ENCODE assay signal across 16 cellular contexts in genomic region chr18:9022397-9023170, GRCh38.
A peak's percentile ranks its signal among the peaks of the same experiment; 100 is the strongest.
DNase-seq lines count a peak whose midpoint lies in the region; ATAC-seq, FAIRE-seq and TF ChIP-seq lines count a peak whose summit lies in the region.
"Had no signal": no experiment of that assay in that cellular context is flagged by ENCODE, and none has a peak within 500 bp of the region (broad histone marks: within the 10 kb centered on the region; RNA-seq: fewer than 3 reads in every experiment).

No MANE protein-coding gene starts in this region.

- peak overlapping the region; percentile 26 for H3K4me2 ChIP-seq in PC-3 (ENCODE audit: low read length)
- peak overlapping the region; percentile 36 for H3K4me2 ChIP-seq in endothelial cell of umbilical vein (ENCODE audit: insufficient read depth, low read length)
- H3K4me2 ChIP-seq in mesenchymal stem cell (ENCODE audit: low read length, poor library complexity, severe bottlenecking), result no peak overlapping the region

- H3F3A ChIP-seq in PC-3 (ENCODE audit: low read length, unreplicated experiment), result peaks cover 13% of the 10 kb centered on the region

- H2BK5ac ChIP-seq in mesenchymal stem cell (ENCODE audit: low read depth, low read length, poor library complexity, severe bottlenecking), result no peak overlapping the region

- POLR2A ChIA-PET in PC-3 (lab: Charles Lee; ENCODE audit: unreplicated experiment), result interaction anchor here (0.6 kb wide), 1 partner anchor 307 kb away, joined by 3 read pairs; no protein-coding TSS in a partner anchor
- POLR2A ChIA-PET in endothelial cell of umbilical vein (lab: Charles Lee), result interaction anchor here (0.7 kb wide), 1 partner anchor 79 kb away, joined by 3 read pairs; no protein-coding TSS in a partner anchor

- CTCF ChIA-PET in PC-3 (lab: Charles Lee), result no interaction called here
- CTCF ChIA-PET in endothelial cell of umbilical vein (lab: Charles Lee), result interaction anchor here (0.8 to 1.4 kb wide), 4 partner anchors 13 to 51 kb away, joined by 3 read pairs; no protein-coding TSS in a partner anchor

- no peak for TF ChIP-seq CTCF in PC-3 (conservative IDR thresholded peaks at IDR 0.05; ENCODE audit: low read depth, low read length)
- TF ChIP-seq CTCF in endothelial cell of umbilical vein (IDR thresholded peaks at IDR 0.05; ENCODE audit: extremely low read depth in 1 of 2, insufficient read depth in 1 of 2, low read depth in 1 of 2, low read length in 2 of 2), result no peak

- no peaks in the 10 kb centered on the region for H3K9me2 ChIP-seq in PC-3 (replicated peaks; ENCODE audit: low read length)

- 88% methylated on average over 5 of the region's 8 CpGs for WGBS in mesenchymal stem cell

- H3K4me3 ChIP-seq in PC-3 (ENCODE audit: low read length) (no peak overlapping the region), endothelial cell of umbilical vein (replicated peaks in 1 of 3; ENCODE audit: insufficient read depth in 1 of 3, low read depth in 1 of 3, low read length in 3 of 3) (no peak overlapping the region), mesenchymal stem cell (ENCODE audit: insufficient read depth in 1 of 2, low read depth in 1 of 2, low read length in 2 of 2) (no peak overlapping the region)
- H3K4me3 ChIP-seq: spleen had no signal

- H3K4me1 ChIP-seq in PC-3 (ENCODE audit: insufficient read depth, low read length) (peaks cover 32% of the 10 kb centered on the region), endothelial cell of umbilical vein (ENCODE audit: control insufficient read depth, extremely low read depth, insufficient read depth, low read length) (peaks cover 17% of the 10 kb centered on the region), mesenchymal stem cell (ENCODE audit: control insufficient read depth, insufficient read depth, low read depth, low read length) (peaks cover 3% of the 10 kb centered on the region)
- H3K4me1 ChIP-seq: parathyroid adenoma had no signal

- peak overlapping the region in 1 of 2 experiments; percentile 42 for H2BK12ac ChIP-seq in mesenchymal stem cell (ENCODE audit: low read length in 2 of 2)

- dilution Hi-C loops in endothelial cell of umbilical vein (cut with MboI; ENCODE audit: extremely low pct_ligation_motif_present, low sequenced_read_pairs), result no loop called here

- no peak for TF ChIP-seq POLR2A in endothelial cell of umbilical vein (IDR thresholded peaks at IDR 0.05; ENCODE audit: low read depth, low read length)

- ATAC-seq in PC-3, result peak; percentile 17; the same call in 1 of the 2 replicates
- ATAC-seq: activated naive CD8-positive, alpha-beta T cell treated with anti-CD3 and anti-CD28 coated beads, Interleukin-2, amount 50 U/mL, for 24 hours; activated T-cell treated with anti-CD3 and anti-CD28 coated beads, Interleukin-2, amount 50 U/mL, for 4 hours; stimulated activated naive CD8-positive, alpha-beta T cell treated with anti-CD3 and anti-CD28 coated beads, Interleukin-15, Interleukin-2, amounts not matched to agents 100 U/mL and 50 U/mL, for 24 hours had no signal

- no peaks in the 10 kb centered on the region for H3K9me1 ChIP-seq in endothelial cell of umbilical vein (replicated peaks; ENCODE audit: control insufficient read depth, extremely low read depth, insufficient read depth, low read length)

- H2BK15ac ChIP-seq in mesenchymal stem cell (ENCODE audit: low read depth, poor library complexity, severe bottlenecking), result no peak overlapping the region

- H3K79me1 ChIP-seq in mesenchymal stem cell (replicated peaks; ENCODE audit: low read length, poor library complexity, severe bottlenecking), result no peaks in the 10 kb centered on the region

- peak; percentile 77 for FAIRE-seq in endothelial cell of umbilical vein (lab: Jason Lieb, UNC)
- FAIRE-seq: urothelium cell line had no signal

- H3K18ac ChIP-seq in mesenchymal stem cell (ENCODE audit: low read depth in 1 of 2, low read length in 2 of 2), result no peak overlapping the region

- H3K27me3 ChIP-seq in PC-3 (ENCODE audit: low read length) (no peaks in the 10 kb centered on the region), endothelial cell of umbilical vein (ENCODE audit: control insufficient read depth in 2 of 2, insufficient read depth in 2 of 2, low read length in 2 of 2) (no peaks in the 10 kb centered on the region), mesenchymal stem cell (ENCODE audit: control insufficient read depth in 1 of 2, insufficient read depth in 1 of 2, low read length in 2 of 2) (no peaks in the 10 kb centered on the region)

- intact Hi-C loops in PC-3 (cut with micrococcal nuclease) (no loop called here), endothelial cell of umbilical vein (cut with micrococcal nuclease) (no loop called here)

- BruUV-seq in PC-3 (replicated peaks; lab: Mats Ljungman, UMichigan) (no TSS peak), endothelial cell of umbilical vein (replicated peaks; lab: Mats Ljungman, UMichigan) (no TSS peak)

- H3K79me2 ChIP-seq in PC-3 (ENCODE audit: low read length), result no peaks in the 10 kb centered on the region
- H3K79me2 ChIP-seq in endothelial cell of umbilical vein (ENCODE audit: control insufficient read depth, insufficient read depth, low read length), result no peaks in the 10 kb centered on the region
- H3K79me2 ChIP-seq: parathyroid adenoma had no signal

- no peak overlapping the region for H3K4ac ChIP-seq in mesenchymal stem cell (ENCODE audit: low read depth in 1 of 2, low read length in 2 of 2)

- peak overlapping the region; percentile 76 for H4K91ac ChIP-seq in mesenchymal stem cell (ENCODE audit: low read length)

- peak overlapping the region; percentile 29 for H3K27ac ChIP-seq in PC-3 (ENCODE audit: low read length)
- peak overlapping the region; percentile 36 for H3K27ac ChIP-seq in endothelial cell of umbilical vein (ENCODE audit: insufficient read depth, low read depth, low read length)
- H3K27ac ChIP-seq in mesenchymal stem cell (ENCODE audit: low read length, poor library complexity, severe bottlenecking), result no peak overlapping the region
- H3K27ac ChIP-seq: parathyroid adenoma, spleen had no signal

- H4K8ac ChIP-seq in mesenchymal stem cell (ENCODE audit: low read length), result no peak overlapping the region

- peak; percentile 20 for DNase-seq in ELR (ENCODE audit: low read depth)
- peak; percentile 57 for DNase-seq in PC-3
- DNase-seq in endothelial cell of umbilical vein (ENCODE audit: low read depth, low spot score), result peak; percentile 46
- no peak for DNase-seq in mesenchymal stem cell
- no peak for DNase-seq in activated effector memory CD4-positive, alpha-beta T cell treated with anti-CD3 and anti-CD28 coated beads, Interleukin-2, amount 50 U/mL, for 16 hours
- DNase-seq in GM03348 (ENCODE audit: low spot score), result no peak
- DNase-seq in KBM-7, result no peak
- no peak for DNase-seq in cerebellar nuclear complex (lab: John Stamatoyannopoulos, UW)
- DNase-seq: activated naive CD8-positive, alpha-beta T cell treated with anti-CD3 and anti-CD28 coated beads, Interleukin-2, amount 50 U/mL, for 24 hours; activated T-cell treated with anti-CD3 and anti-CD28 coated beads, Interleukin-2, amount 50 U/mL, for 4 hours; glutamatergic neuron; NCI-H1694; spleen; stimulated activated naive CD8-positive, alpha-beta T cell treated with anti-CD3 and anti-CD28 coated beads, Interleukin-15, Interleukin-2, amounts not matched to agents 100 U/mL and 50 U/mL, for 24 hours had no signal

- no peaks in the 10 kb centered on the region for H3K9me3 ChIP-seq in PC-3 (ENCODE audit: low read length)
- H3K9me3 ChIP-seq in endothelial cell of umbilical vein (replicated peaks; ENCODE audit: control insufficient read depth, insufficient read depth, low read length), result no peaks in the 10 kb centered on the region
- H3K9me3 ChIP-seq in mesenchymal stem cell (ENCODE audit: control insufficient read depth, low read length), result peaks cover 4% of the 10 kb centered on the region

- H2AFZ ChIP-seq in PC-3 (ENCODE audit: low read length) (no peak overlapping the region), endothelial cell of umbilical vein (ENCODE audit: low read depth, low read length) (peak overlapping the region; percentile 35), mesenchymal stem cell (ENCODE audit: low read depth, low read length) (no peak overlapping the region)
- H2AFZ ChIP-seq: parathyroid adenoma had no signal

- H3K36me3 ChIP-seq in PC-3 (ENCODE audit: low read depth, low read length), result no peaks in the 10 kb centered on the region
- H3K36me3 ChIP-seq in endothelial cell of umbilical vein (ENCODE audit: control insufficient read depth in 2 of 2, extremely low read depth in 1 of 2, insufficient read depth in 2 of 2, low read length in 2 of 2), result no peaks in the 10 kb centered on the region
- H3K36me3 ChIP-seq in mesenchymal stem cell (ENCODE audit: control insufficient read depth in 1 of 2, insufficient read depth in 2 of 2, low read depth in 1 of 2, low read length in 2 of 2), result no peaks in the 10 kb centered on the region
- H3K36me3 ChIP-seq: spleen had no signal

- no peak overlapping the region for H3K14ac ChIP-seq in mesenchymal stem cell (ENCODE audit: low read length in 2 of 2)

- H3K9ac ChIP-seq in PC-3 (ENCODE audit: low read length), result no peak overlapping the region
- no peak overlapping the region for H3K9ac ChIP-seq in endothelial cell of umbilical vein (replicated peaks; ENCODE audit: extremely low read depth, insufficient read depth, low read length)
- H3K9ac ChIP-seq in mesenchymal stem cell (ENCODE audit: low read length), result peak overlapping the region; percentile 20
- H3K9ac ChIP-seq: parathyroid adenoma had no signal

- no peak overlapping the region for H2BK120ac ChIP-seq in mesenchymal stem cell (ENCODE audit: low read depth, low read length)

- H2AK5ac ChIP-seq in mesenchymal stem cell (ENCODE audit: low read length, severe bottlenecking), result no peak overlapping the region

- H4K20me1 ChIP-seq in PC-3 (ENCODE audit: low read length), result no peaks in the 10 kb centered on the region
- H4K20me1 ChIP-seq in endothelial cell of umbilical vein (replicated peaks; ENCODE audit: control insufficient read depth, extremely low read depth, insufficient read depth, low read length), result no peaks in the 10 kb centered on the region

- in situ Hi-C loops in KBM-7 (cut with MboI; ENCODE audit: low pct_unique_long_range_greater_than_20kb, low sequenced_read_pairs), result no loop called here

- H3K23ac ChIP-seq in mesenchymal stem cell (ENCODE audit: low read length in 2 of 2), result no peak overlapping the region

TF ChIP-seq in endothelial cell of umbilical vein, 7 proteins besides CTCF, POLR2A, EP300 and RAD21 (continues in another document):
- TF ChIP-seq MYC (IDR thresholded peaks at IDR 0.05; ENCODE audit: low read depth, low read length) (no peak), FOS (IDR thresholded peaks at IDR 0.05; ENCODE audit: borderline replicate concordance, insufficient read depth, low read length) (no peak), EZH2 (IDR thresholded peaks at IDR 0.05; ENCODE audit: borderline replicate concordance, low read depth, low read length, severe bottlenecking) (no peak), MAX (IDR thresholded peaks at IDR 0.05; ENCODE audit: insufficient read depth, insufficient read length) (no peak), POLR2AphosphoS5 (IDR thresholded peaks at IDR 0.05; ENCODE audit: insufficient read depth, low read depth, low read length) (no peak), JUN (IDR thresholded peaks at IDR 0.05; ENCODE audit: borderline replicate concordance, insufficient read depth, insufficient read length, low read depth) (no peak)

Comparison
In these comparisons a context has a peak if more than half of its experiments do, and no peak if none do; other contexts are left out.
1. DNase-seq: peak in ELR (single experiment), PC-3 (single experiment) and endothelial cell of umbilical vein (single experiment); none in mesenchymal stem cell (single experiment), activated effector memory CD4-positive, alpha-beta T cell treated with anti-CD3 and anti-CD28 coated beads, Interleukin-2, amount 50 U/mL, for 16 hours (single experiment), GM03348 (single experiment), KBM-7 (single experiment) and cerebellar nuclear complex (0 of 2).